Comparison of ENCODE assay signal across 1 cellular context in the genomic region with DNA sequence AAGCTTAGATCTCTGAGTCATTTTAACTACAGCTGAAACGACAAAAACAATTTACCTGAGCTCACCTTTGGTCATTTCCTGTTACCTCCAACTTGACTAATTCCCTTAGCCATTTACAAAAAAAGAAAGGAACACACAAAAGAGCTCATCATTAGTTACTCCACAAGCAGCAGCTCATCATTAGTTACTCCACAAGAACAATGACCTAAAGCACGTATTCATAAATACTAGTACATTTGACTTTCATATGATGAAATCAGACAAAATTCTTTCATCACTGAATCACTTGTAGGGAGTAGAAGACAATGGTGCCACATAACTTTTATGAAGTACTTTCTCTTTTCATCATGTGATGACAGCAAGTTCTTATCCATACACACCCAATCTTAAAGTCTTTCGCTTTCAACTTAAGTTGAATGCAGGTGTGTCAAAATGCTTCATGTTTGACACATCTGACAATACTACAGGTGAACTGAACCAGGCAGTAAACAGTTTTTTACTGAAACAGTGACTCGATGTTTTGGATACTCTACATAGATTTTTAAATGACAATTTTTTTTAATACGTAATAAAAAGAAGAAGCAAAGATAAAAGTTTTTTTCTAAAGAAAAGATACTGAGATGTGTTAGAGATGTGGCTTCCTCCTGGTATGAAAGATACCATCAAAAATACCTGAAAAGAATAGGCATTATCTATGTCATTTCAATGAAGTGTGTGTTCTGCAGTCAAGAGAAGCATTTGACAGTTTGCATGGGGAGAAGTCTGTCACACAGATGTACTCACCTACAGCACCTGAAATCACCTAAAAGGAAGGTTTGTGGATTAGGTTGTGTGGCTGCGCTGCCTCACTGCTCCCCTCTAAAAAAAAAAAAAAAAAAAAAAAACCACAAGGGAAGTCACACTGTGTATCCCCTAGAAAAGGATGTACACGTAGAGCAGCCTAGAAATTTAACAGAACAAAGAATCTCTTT.
TF ChIP-seq lines count a peak whose summit lies in the region.

No MANE protein-coding gene starts in this region.

TF ChIP-seq in HCT116, 20 proteins besides CTCF, POLR2A, EP300 and RAD21 (continued from another document):
- TF ChIP-seq ZBTB33 (IDR thresholded peaks at IDR 0.05; ENCODE audit: extremely low read depth, insufficient replicate concordance, low read length) (no peak), EZH2 (IDR thresholded peaks at IDR 0.05) (no peak), EZH2phosphoT487 (IDR thresholded peaks at IDR 0.05; ENCODE audit: borderline replicate concordance) (no peak), CBX3 (IDR thresholded peaks at IDR 0.05; ENCODE audit: low read depth) (peak; percentile 62; the same call in 1 of the 2 replicates), ELF1 (IDR thresholded peaks at IDR 0.05; ENCODE audit: borderline replicate concordance, low read depth) (no peak), TCF7L2 (IDR thresholded peaks at IDR 0.05; ENCODE audit: borderline replicate concordance, extremely low read depth, insufficient read depth, insufficient read length) (no peak), SP1 (IDR thresholded peaks at IDR 0.05; ENCODE audit: low read depth) (peak; percentile 91), FOSL1 (IDR thresholded peaks at IDR 0.05; ENCODE audit: low read depth) (peak; percentile 87), EGR1 (IDR thresholded peaks at IDR 0.05; ENCODE audit: low read depth) (no peak), SRF (IDR thresholded peaks at IDR 0.05; ENCODE audit: low read depth) (peak; percentile 60), MAX (IDR thresholded peaks at IDR 0.05) (peak; percentile 54)
- TF ChIP-seq, protein P1, sequence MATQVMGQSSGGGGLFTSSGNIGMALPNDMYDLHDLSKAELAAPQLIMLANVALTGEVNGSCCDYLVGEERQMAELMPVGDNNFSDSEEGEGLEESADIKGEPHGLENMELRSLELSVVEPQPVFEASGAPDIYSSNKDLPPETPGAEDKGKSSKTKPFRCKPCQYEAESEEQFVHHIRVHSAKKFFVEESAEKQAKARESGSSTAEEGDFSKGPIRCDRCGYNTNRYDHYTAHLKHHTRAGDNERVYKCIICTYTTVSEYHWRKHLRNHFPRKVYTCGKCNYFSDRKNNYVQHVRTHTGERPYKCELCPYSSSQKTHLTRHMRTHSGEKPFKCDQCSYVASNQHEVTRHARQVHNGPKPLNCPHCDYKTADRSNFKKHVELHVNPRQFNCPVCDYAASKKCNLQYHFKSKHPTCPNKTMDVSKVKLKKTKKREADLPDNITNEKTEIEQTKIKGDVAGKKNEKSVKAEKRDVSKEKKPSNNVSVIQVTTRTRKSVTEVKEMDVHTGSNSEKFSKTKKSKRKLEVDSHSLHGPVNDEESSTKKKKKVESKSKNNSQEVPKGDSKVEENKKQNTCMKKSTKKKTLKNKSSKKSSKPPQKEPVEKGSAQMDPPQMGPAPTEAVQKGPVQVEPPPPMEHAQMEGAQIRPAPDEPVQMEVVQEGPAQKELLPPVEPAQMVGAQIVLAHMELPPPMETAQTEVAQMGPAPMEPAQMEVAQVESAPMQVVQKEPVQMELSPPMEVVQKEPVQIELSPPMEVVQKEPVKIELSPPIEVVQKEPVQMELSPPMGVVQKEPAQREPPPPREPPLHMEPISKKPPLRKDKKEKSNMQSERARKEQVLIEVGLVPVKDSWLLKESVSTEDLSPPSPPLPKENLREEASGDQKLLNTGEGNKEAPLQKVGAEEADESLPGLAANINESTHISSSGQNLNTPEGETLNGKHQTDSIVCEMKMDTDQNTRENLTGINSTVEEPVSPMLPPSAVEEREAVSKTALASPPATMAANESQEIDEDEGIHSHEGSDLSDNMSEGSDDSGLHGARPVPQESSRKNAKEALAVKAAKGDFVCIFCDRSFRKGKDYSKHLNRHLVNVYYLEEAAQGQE (IDR thresholded peaks at IDR 0.05; ENCODE audit: low read depth) = no peak
